Comparison of ENCODE assay signal across 1 cellular context in the genomic region with DNA sequence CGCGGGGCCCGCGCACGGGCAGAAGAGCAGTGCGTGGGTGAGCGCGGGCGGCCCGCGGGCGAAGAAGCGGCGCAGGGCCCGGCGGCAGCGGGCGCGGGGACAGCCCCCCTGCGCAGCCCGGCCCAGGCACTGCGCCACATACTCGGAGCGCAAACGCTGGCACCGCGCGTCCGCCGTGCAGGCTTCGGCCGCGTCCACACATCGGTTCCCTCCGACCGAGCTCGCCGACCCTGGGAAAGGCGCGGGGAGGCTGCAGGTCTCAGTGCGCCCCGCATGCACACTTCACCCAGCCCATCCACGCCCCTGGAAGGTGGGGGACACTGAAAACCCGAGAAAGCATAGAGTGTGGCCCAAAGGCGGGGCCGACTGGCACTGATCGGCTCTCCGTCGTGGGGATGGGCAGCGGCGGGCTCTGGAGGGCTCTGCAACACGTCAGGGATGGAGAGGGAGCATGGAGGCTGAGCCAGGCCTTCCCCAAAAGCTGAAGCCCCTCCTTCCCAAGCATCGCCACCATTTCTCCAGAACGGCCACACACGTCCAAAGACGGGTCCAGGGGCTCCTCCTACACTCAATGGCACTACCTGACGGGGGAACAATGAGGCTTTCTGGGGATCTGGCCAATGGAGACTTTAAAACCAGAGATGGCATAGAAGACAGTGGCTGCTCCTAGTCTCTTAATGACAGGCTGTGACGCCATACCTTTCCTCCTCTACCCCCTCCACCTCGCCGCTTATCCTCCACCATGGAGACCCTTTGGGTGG.
TF ChIP-seq lines count a peak whose summit lies in the region.

No MANE protein-coding gene starts in this region.

TF ChIP-seq in SK-N-SH, 30 proteins besides CTCF, POLR2A, EP300 and RAD21 (continued from another document):
- TF ChIP-seq, protein P1, sequence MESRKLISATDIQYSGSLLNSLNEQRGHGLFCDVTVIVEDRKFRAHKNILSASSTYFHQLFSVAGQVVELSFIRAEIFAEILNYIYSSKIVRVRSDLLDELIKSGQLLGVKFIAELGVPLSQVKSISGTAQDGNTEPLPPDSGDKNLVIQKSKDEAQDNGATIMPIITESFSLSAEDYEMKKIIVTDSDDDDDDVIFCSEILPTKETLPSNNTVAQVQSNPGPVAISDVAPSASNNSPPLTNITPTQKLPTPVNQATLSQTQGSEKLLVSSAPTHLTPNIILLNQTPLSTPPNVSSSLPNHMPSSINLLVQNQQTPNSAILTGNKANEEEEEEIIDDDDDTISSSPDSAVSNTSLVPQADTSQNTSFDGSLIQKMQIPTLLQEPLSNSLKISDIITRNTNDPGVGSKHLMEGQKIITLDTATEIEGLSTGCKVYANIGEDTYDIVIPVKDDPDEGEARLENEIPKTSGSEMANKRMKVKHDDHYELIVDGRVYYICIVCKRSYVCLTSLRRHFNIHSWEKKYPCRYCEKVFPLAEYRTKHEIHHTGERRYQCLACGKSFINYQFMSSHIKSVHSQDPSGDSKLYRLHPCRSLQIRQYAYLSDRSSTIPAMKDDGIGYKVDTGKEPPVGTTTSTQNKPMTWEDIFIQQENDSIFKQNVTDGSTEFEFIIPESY (IDR thresholded peaks at IDR 0.05; ENCODE audit: borderline replicate concordance, low read depth): no peak
- TF ChIP-seq, protein P2, sequence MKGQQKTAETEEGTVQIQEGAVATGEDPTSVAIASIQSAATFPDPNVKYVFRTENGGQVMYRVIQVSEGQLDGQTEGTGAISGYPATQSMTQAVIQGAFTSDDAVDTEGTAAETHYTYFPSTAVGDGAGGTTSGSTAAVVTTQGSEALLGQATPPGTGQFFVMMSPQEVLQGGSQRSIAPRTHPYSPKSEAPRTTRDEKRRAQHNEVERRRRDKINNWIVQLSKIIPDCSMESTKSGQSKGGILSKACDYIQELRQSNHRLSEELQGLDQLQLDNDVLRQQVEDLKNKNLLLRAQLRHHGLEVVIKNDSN (IDR thresholded peaks at IDR 0.05; ENCODE audit: borderline replicate concordance, low read depth): no peak
- TF ChIP-seq, protein P3, sequence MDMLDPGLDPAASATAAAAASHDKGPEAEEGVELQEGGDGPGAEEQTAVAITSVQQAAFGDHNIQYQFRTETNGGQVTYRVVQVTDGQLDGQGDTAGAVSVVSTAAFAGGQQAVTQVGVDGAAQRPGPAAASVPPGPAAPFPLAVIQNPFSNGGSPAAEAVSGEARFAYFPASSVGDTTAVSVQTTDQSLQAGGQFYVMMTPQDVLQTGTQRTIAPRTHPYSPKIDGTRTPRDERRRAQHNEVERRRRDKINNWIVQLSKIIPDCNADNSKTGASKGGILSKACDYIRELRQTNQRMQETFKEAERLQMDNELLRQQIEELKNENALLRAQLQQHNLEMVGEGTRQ (IDR thresholded peaks at IDR 0.05; ENCODE audit: borderline replicate concordance, low read depth, low read length): no peak
